8 cellular contexts compared by ENCODE assay signal in genomic region chr17:75516255-75516618, GRCh38. TPM values are rescaled to one million over a fixed set of nuclear protein-coding genes. Genes with fewer than 3 reads are reported as not detected.
DNase-seq lines count a peak whose midpoint lies in the region; ATAC-seq and TF ChIP-seq lines count a peak whose summit lies in the region.

Gene TSEN54, plus strand, starts transcription at chr17:75516528. Its CDS starts 33 bp downstream, at chr17:75516561.

- H3K36me3 Mint-ChIP-seq in GM23338 (ENCODE audit: low read depth) = peaks cover 35% of the 10 kb centered on the region
- H3K36me3 Mint-ChIP-seq in natural killer cell treated with Interleukin-12 subunit alpha and Interleukin-12 subunit beta and Interleukin-15 and Interleukin-18, amount 100 ng/mL, for 72 hours = peaks cover 10% of the 10 kb centered on the region

- no peaks in the 10 kb centered on the region; the same call in 2 of the 3 replicates for H3K9me3 Mint-ChIP-seq in GM23338
- H3K9me3 Mint-ChIP-seq in natural killer cell treated with Interleukin-12 subunit alpha and Interleukin-12 subunit beta and Interleukin-15 and Interleukin-18, amount 100 ng/mL, for 72 hours = no peaks in the 10 kb centered on the region

- ATAC-seq in GM23338 = peak; percentile 71
- ATAC-seq in natural killer cell treated with Interleukin-12 subunit alpha and Interleukin-12 subunit beta and Interleukin-15 and Interleukin-18, amount 100 ng/mL, for 72 hours = peak; percentile 94 to 96
- peak; percentile 91 for ATAC-seq in stimulated activated naive CD8-positive, alpha-beta T cell treated with anti-CD3 and anti-CD28 coated beads, Interleukin-15, Interleukin-2, amounts not matched to agents 100 U/mL and 50 U/mL, for 24 hours

- peaks cover 27% of the 10 kb centered on the region for H3K4me1 Mint-ChIP-seq in GM23338
- peaks cover 21 to 23% of the 10 kb centered on the region in 2 donors for H3K4me1 Mint-ChIP-seq in natural killer cell treated with Interleukin-12 subunit alpha and Interleukin-12 subunit beta and Interleukin-15 and Interleukin-18, amount 100 ng/mL, for 72 hours (ENCODE audit: low read depth in 2 of 2)

- peak within 1 kb of the TSS; percentile 70 for H3K9ac ChIP-seq in Loucy (ENCODE audit: low read depth, low read length, poor library complexity, severe bottlenecking)

- peaks cover 19% of the 10 kb centered on the region for H3K27me3 Mint-ChIP-seq in GM23338 (ENCODE audit: insufficient read depth, low read depth, poor library complexity)
- H3K27me3 Mint-ChIP-seq in natural killer cell treated with Interleukin-12 subunit alpha and Interleukin-12 subunit beta and Interleukin-15 and Interleukin-18, amount 100 ng/mL, for 72 hours = no peaks in the 10 kb centered on the region

- DNase-seq in DMS79 treated with DMSO at 0.1 percent for 48 hours (lab: John Stamatoyannopoulos, UW) (peak; percentile 57), GM23338 (ENCODE audit: low spot score) (peak; percentile 91), SHP77 (lab: John Stamatoyannopoulos, UW) (peak; percentile 87 to 94), fibroblast of peridontal ligament (ENCODE audit: extremely low read depth) (peak; percentile 74)
- peak; percentile 91 for DNase-seq in activated T-helper 9 cell treated with anti-CD3 and anti-CD28 coated beads, Interleukin-2, amount 50 U/mL, for 16 hours (ENCODE audit: low read depth)
- peak; percentile 97 for DNase-seq in natural killer cell treated with Interleukin-12 subunit alpha and Interleukin-12 subunit beta and Interleukin-15 and Interleukin-18, amount 100 ng/mL, for 72 hours (ENCODE audit: low spot score)
- DNase-seq in stimulated activated naive CD8-positive, alpha-beta T cell treated with anti-CD3 and anti-CD28 coated beads, Interleukin-15, Interleukin-2, amounts not matched to agents 100 U/mL and 50 U/mL, for 24 hours = peak; percentile 99

- no peak within 1 kb of the TSS for H3K27ac ChIP-seq in GM23338 (ENCODE audit: low read depth)

- no peaks in the 10 kb centered on the region for H3K9me2 ChIP-seq in GM23338 (ENCODE audit: insufficient read depth)
- H3K9me2 ChIP-seq in Loucy (replicated peaks; ENCODE audit: low read depth, low read length) = no peaks in the 10 kb centered on the region

- no peaks in the 10 kb centered on the region for H3K9me3 ChIP-seq in Loucy (ENCODE audit: insufficient read depth, low read depth, low read length)

- H3K79me2 ChIP-seq in GM23338 (replicated peaks; ENCODE audit: insufficient read depth) (peaks cover 36% of the 10 kb centered on the region), Loucy (ENCODE audit: insufficient read depth, low read length) (peaks cover 8% of the 10 kb centered on the region; the same call in 1 of the 2 replicates)

- H3K4me1 ChIP-seq in GM23338 (ENCODE audit: insufficient read depth) (peaks cover 7% of the 10 kb centered on the region; the same call in 1 of the 2 replicates), Loucy (ENCODE audit: insufficient read depth, low read length, poor library complexity, severe bottlenecking) (peaks cover 36% of the 10 kb centered on the region)

- no peak for TF ChIP-seq CTCF in GM23338 (conservative IDR thresholded peaks at IDR 0.05; ENCODE audit: low read depth in 2 of 2)
- no peak for TF ChIP-seq CTCF in Loucy (conservative IDR thresholded peaks at IDR 0.05; ENCODE audit: low read length)

- H3K4me2 ChIP-seq in GM23338 (peak within 1 kb of the TSS; percentile 100), Loucy (ENCODE audit: low read depth, low read length, poor library complexity, severe bottlenecking) (peak within 1 kb of the TSS; percentile 99)

- no peak within 1 kb of the TSS for H3K27ac Mint-ChIP-seq in GM23338
- peak within 1 kb of the TSS; percentile 54 to 65 for H3K27ac Mint-ChIP-seq in natural killer cell treated with Interleukin-12 subunit alpha and Interleukin-12 subunit beta and Interleukin-15 and Interleukin-18, amount 100 ng/mL, for 72 hours

- H3F3A ChIP-seq in GM23338 (replicated peaks; ENCODE audit: low read depth) = no peaks in the 10 kb centered on the region
- H3F3A ChIP-seq in Loucy (ENCODE audit: low read depth) = no peaks in the 10 kb centered on the region

- H3K27me3 ChIP-seq in GM23338 (ENCODE audit: insufficient read depth) = no peaks in the 10 kb centered on the region
- H3K27me3 ChIP-seq in Loucy (ENCODE audit: insufficient read depth, low read length, poor library complexity, severe bottlenecking) = no peaks in the 10 kb centered on the region

- H2AFZ ChIP-seq in GM23338 (peak within 1 kb of the TSS; percentile 100), Loucy (ENCODE audit: low read length) (peak within 1 kb of the TSS; percentile 85)

- peak within 1 kb of the TSS; percentile 92 for H3K4me3 Mint-ChIP-seq in GM23338
- peak within 1 kb of the TSS; percentile 89 for H3K4me3 Mint-ChIP-seq in natural killer cell treated with Interleukin-12 subunit alpha and Interleukin-12 subunit beta and Interleukin-15 and Interleukin-18, amount 100 ng/mL, for 72 hours

- H3K4me3 ChIP-seq in GM23338 (peak within 1 kb of the TSS; percentile 98), Loucy (ENCODE audit: low read length, poor library complexity, severe bottlenecking) (peak within 1 kb of the TSS; percentile 84)

- H4K20me1 ChIP-seq in GM23338 (replicated peaks; ENCODE audit: insufficient read depth) (peaks cover 12% of the 10 kb centered on the region), Loucy (ENCODE audit: insufficient read depth, low read length, poor library complexity, severe bottlenecking) (peaks cover 13% of the 10 kb centered on the region)

- H3K36me3 ChIP-seq in GM23338 (ENCODE audit: insufficient read depth) (peaks cover 18% of the 10 kb centered on the region), Loucy (ENCODE audit: insufficient read depth, low read length) (no peaks in the 10 kb centered on the region)

TF ChIP-seq in GM23338, 12 proteins besides CTCF, POLR2A, EP300 and RAD21 (continues in another document):
- TF ChIP-seq POLR2AphosphoS5 (IDR thresholded peaks at IDR 0.05; ENCODE audit: low read depth) = peak; percentile 31; the same call in 1 of the 2 replicates
- no peak for TF ChIP-seq ZNF462 (CRISPR knock-in tag; IDR thresholded peaks at IDR 0.05)
- no peak for TF ChIP-seq ZNF331 (CRISPR knock-in tag; IDR thresholded peaks at IDR 0.05; ENCODE audit: low read depth)
- TF ChIP-seq EZH2phosphoT487 (IDR thresholded peaks at IDR 0.05; ENCODE audit: unreplicated experiment) = no peak

RNA-seq across cellular contexts. Expression of gene TSEN54, which starts in this region (rescaled TPM):
- 61.9 and 62.5 TPM in 2 replicates for total RNA-seq in GM23338 (2014; rRNA removed; shearing (Covaris generic))
- polyA plus RNA-seq in GM23338 (2016; fragmentation: Nextera tagmentation; extraction: Ambion mirVana) = 45.9 and 48.2 TPM in 2 replicates
- 100 to 1,000 TPM in 1 of 2 donors, 10 to 100 TPM in 1; 37.5 to 106 TPM for total RNA-seq in natural killer cell treated with Interleukin-12 subunit alpha and Interleukin-12 subunit beta and Interleukin-15 and Interleukin-18, amount 100 ng/mL, for 72 hours
